27 cellular contexts compared by ENCODE assay signal in genomic region chr2:180682871-180683270, GRCh38.
"Had no signal": no experiment of that assay in that cellular context is flagged by ENCODE, and none has a peak within 500 bp of the region (broad histone marks: within the 10 kb centered on the region; RNA-seq: fewer than 3 reads in every experiment).

No MANE protein-coding gene starts in this region.

- H3K4me2 ChIP-seq: hepatocyte had no signal

- H3K79me2 ChIP-seq: hepatocyte had no signal

- H3K9me3 ChIP-seq: colonic mucosa, esophagus muscularis mucosa, esophagus squamous epithelium, gastrocnemius medialis, gastroesophageal sphincter had no signal

- H3K4me3 ChIP-seq: colonic mucosa, coronary artery, dorsolateral prefrontal cortex, esophagus muscularis mucosa, esophagus squamous epithelium, gastrocnemius medialis, gastroesophageal sphincter, heart left ventricle, heart right ventricle, hepatocyte had no signal

- FAIRE-seq: endometrium, endothelial cell of umbilical vein had no signal

- H3K27ac ChIP-seq: colonic mucosa, coronary artery, dorsolateral prefrontal cortex, epithelial cell of prostate, esophagus muscularis mucosa, esophagus squamous epithelium, foreskin keratinocyte, gastrocnemius medialis, gastroesophageal sphincter, heart left ventricle, heart right ventricle, hepatocyte had no signal

- H3K27ac Mint-ChIP-seq: dendritic cell treated with granulocyte-macrophage colony-stimulating factor and Interleukin-4, amounts not matched to agents 40 ng/mL and 50 ng/mL, for 4 days; effector memory CD8-positive, alpha-beta T cell; endodermal cell had no signal

- H2AFZ ChIP-seq: hepatocyte had no signal

- H3K4me3 Mint-ChIP-seq: dendritic cell treated with granulocyte-macrophage colony-stimulating factor and Interleukin-4, amounts not matched to agents 40 ng/mL and 50 ng/mL, for 4 days; effector memory CD8-positive, alpha-beta T cell; endodermal cell had no signal

- H3K9me3 Mint-ChIP-seq: dendritic cell treated with granulocyte-macrophage colony-stimulating factor and Interleukin-4, amounts not matched to agents 40 ng/mL and 50 ng/mL, for 4 days; effector memory CD8-positive, alpha-beta T cell; endodermal cell had no signal

- H3K27me3 ChIP-seq: colonic mucosa, dorsolateral prefrontal cortex, esophagus muscularis mucosa, esophagus squamous epithelium, foreskin keratinocyte, gastrocnemius medialis, gastroesophageal sphincter, hepatocyte had no signal

- DNase-seq: colonic mucosa; cortex of kidney; dermis blood vessel endothelial cell; dorsolateral prefrontal cortex; effector CD4-positive, alpha-beta T cell; effector CD8-positive, alpha-beta T cell; effector memory CD4-positive, alpha-beta T cell; effector memory CD8-positive, alpha-beta T cell; endodermal cell; erythroblast; esophagus squamous epithelium; foreskin fibroblast; foreskin keratinocyte; gastrocnemius medialis; head of caudate nucleus; heart left ventricle; heart right ventricle; hippocampal formation had no signal

- H3K36me3 ChIP-seq: colonic mucosa, esophagus muscularis mucosa, esophagus squamous epithelium, gastrocnemius medialis, gastroesophageal sphincter, heart left ventricle, heart right ventricle had no signal

- H3K4me1 ChIP-seq: colonic mucosa, esophagus muscularis mucosa, gastrocnemius medialis, gastroesophageal sphincter, heart left ventricle, heart right ventricle had no signal

- ATAC-seq: effector memory CD8-positive, alpha-beta T cell; esophagus mucosa; foreskin keratinocyte; gastrocnemius medialis; gastroesophageal sphincter; heart left ventricle; heart right ventricle had no signal
